In the genomic region with DNA sequence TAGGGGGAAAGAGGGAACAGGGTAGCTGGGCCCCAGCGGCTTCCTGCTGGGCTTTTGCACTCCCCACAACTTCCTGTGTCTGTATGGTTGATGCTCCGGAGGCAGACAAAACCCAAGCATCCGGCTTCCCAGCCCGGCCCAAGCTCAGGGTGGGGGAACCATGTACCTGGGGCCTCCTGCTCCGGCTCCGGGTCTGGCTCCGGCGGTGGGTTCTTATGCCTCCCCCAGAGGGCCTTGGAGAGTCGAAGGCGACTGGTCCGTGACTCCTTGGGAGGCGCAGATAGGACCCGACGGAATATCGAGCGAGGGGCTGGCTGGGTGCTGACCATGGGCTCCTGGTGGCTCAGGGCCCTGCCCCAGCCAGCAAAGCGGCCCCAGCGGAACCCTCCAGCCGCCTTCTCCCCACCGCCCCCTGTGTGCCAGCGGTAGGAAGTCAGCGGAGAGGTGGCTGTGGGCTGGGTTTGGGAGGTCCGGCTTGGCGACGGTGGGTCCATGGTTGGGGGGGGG, we compare ENCODE assay signal across 10 cellular contexts. TPM values are rescaled to one million over a fixed set of nuclear protein-coding genes. Genes with fewer than 3 reads are reported as not detected.
A peak's percentile ranks its signal among the peaks of the same experiment; 100 is the strongest.
DNase-seq lines count a peak whose midpoint lies in the region; ATAC-seq and TF ChIP-seq lines count a peak whose summit lies in the region.
"Had no signal": no experiment of that assay in that cellular context is flagged by ENCODE, and none has a peak within 500 bp of the region (broad histone marks: within the 10 kb centered on the region; RNA-seq: fewer than 3 reads in every experiment).

No MANE protein-coding gene starts in this region.

- no peaks in the 10 kb centered on the region for H3K9me3 Mint-ChIP-seq in CD4-positive, alpha-beta T cell

- H3K4me1 Mint-ChIP-seq in CD4-positive, alpha-beta T cell (ENCODE audit: low read depth) = peaks cover 61% of the 10 kb centered on the region

- no peaks in the 10 kb centered on the region for H3K27me3 ChIP-seq in CD4-positive, alpha-beta T cell (ENCODE audit: control insufficient read depth, insufficient read depth, low read length)

- H3K4me3 Mint-ChIP-seq in CD4-positive, alpha-beta T cell = peak overlapping the region; percentile 98

- no peaks in the 10 kb centered on the region for H3K27me3 Mint-ChIP-seq in CD4-positive, alpha-beta T cell

- H3K9me3 ChIP-seq in CD4-positive, alpha-beta T cell (ENCODE audit: control insufficient read depth, low read length) = no peaks in the 10 kb centered on the region

- peak; percentile 66 to 83 (median 78) for DNase-seq in CD4-positive, alpha-beta T cell
- peak; percentile 56 to 63 for DNase-seq in activated CD4-positive, alpha-beta T cell treated with anti-CD3 and anti-CD28 coated beads for 24 hours (ENCODE audit: low read depth in 2 of 2)
- peak; percentile 49 for DNase-seq in effector CD8-positive, alpha-beta T cell (lab: John Stamatoyannopoulos, UW)
- DNase-seq in stimulated activated CD4-positive, alpha-beta T cell treated with anti-CD3 and anti-CD28 coated beads, Interleukin-2, amount 100 ng/mL, for 48 hours = peak; percentile 61 to 66
- no peak for DNase-seq in HCEC 1CT
- no peak for DNase-seq in NCI-H510A (lab: John Stamatoyannopoulos, UW)

- peak; percentile 86 for ATAC-seq in CD4-positive, alpha-beta T cell (ENCODE audit: poor library complexity)
- ATAC-seq in HG02885 (IDR thresholded peaks at IDR 0.05; ENCODE audit: poor library complexity, unreplicated experiment) (peak; percentile 56), HG03342 (IDR thresholded peaks at IDR 0.05; ENCODE audit: unreplicated experiment) (no peak)

- CTCF ChIA-PET in CD4-positive, alpha-beta T cell (lab: Charles Lee) = interaction anchor here (2.1 to 2.9 kb wide), 3 partner anchors 16 to 92 kb away, joined by 5 to 21 read pairs (median 9); a partner anchor contains a TSS

- intact Hi-C loops in CD4-positive, alpha-beta T cell (cut with DNase I, micrococcal nuclease) = loop anchor here (1.0 to 10.0 kb wide), 4 partner anchors 32 to 88 kb away; a partner anchor contains a TSS

- peak overlapping the region; percentile 98 for H3K27ac Mint-ChIP-seq in CD4-positive, alpha-beta T cell

- POLR2A ChIA-PET in CD4-positive, alpha-beta T cell (lab: Charles Lee) = interaction anchor here (0.6 to 8.1 kb wide), 14 partner anchors 9 to 91 kb away, joined by 3 to 76 read pairs (median 10); a partner anchor contains a TSS

- TF ChIP-seq CTCF in CD4-positive, alpha-beta T cell (IDR thresholded peaks at IDR 0.05) = no peak

- H3K36me3 Mint-ChIP-seq in CD4-positive, alpha-beta T cell (ENCODE audit: low read depth) = peaks cover 46% of the 10 kb centered on the region

- H3K27ac ChIP-seq in CD4-positive, alpha-beta T cell (ENCODE audit: low read depth, low read length) = peak overlapping the region; percentile 93
- H3K27ac ChIP-seq: cardiac muscle cell had no signal

RNA-seq across cellular contexts. Expression of a gene that starts 0.4 kb away (rescaled TPM):
- 10 to 100 TPM; 91.8 to 92.8 TPM for total RNA-seq in CD4-positive, alpha-beta T cell
- total RNA-seq: cardiac muscle cell, Daoy had no signal

RNA-seq across cellular contexts. Expression of a gene that starts 14.2 kb away (rescaled TPM):
- 10 to 100 TPM; 12.9 to 14.3 TPM for total RNA-seq in CD4-positive, alpha-beta T cell

RNA-seq across cellular contexts. Expression of a gene that starts 15.4 kb away (rescaled TPM):
- total RNA-seq in CD4-positive, alpha-beta T cell = not detected
- total RNA-seq: cardiac muscle cell had no signal

RNA-seq across cellular contexts. Expression of a gene that starts 44.4 kb away (rescaled TPM):
- under 1 TPM; 0.19 to 0.28 TPM for total RNA-seq in CD4-positive, alpha-beta T cell
- total RNA-seq: cardiac muscle cell had no signal

RNA-seq across cellular contexts. Expression of a gene that starts 45.1 kb away (rescaled TPM):
- 100 to 1,000 TPM; 157 to 162 TPM for total RNA-seq in CD4-positive, alpha-beta T cell

Comparison
In these comparisons a context has a peak if more than half of its experiments do, and no peak if none do; other contexts are left out.
1. DNase-seq: peak in CD4-positive, alpha-beta T cell (10 of 10), activated CD4-positive, alpha-beta T cell treated with anti-CD3 and anti-CD28 coated beads for 24 hours (2 of 2), effector CD8-positive, alpha-beta T cell (single experiment) and stimulated activated CD4-positive, alpha-beta T cell treated with anti-CD3 and anti-CD28 coated beads, Interleukin-2, amount 100 ng/mL, for 48 hours (2 of 2); none in HCEC 1CT (single experiment) and NCI-H510A (single experiment).